ENCODE assay signal across 31 cellular contexts in genomic region chr6:13683038-13683437, GRCh38. TPM values are rescaled to one million over a fixed set of nuclear protein-coding genes. Genes with fewer than 3 reads are reported as not detected.
DNase-seq lines count a peak whose midpoint lies in the region; ATAC-seq, FAIRE-seq and TF ChIP-seq lines count a peak whose summit lies in the region.
"Had no signal": no experiment of that assay in that cellular context is flagged by ENCODE, and none has a peak within 500 bp of the region (broad histone marks: within the 10 kb centered on the region; RNA-seq: fewer than 3 reads in every experiment).

No MANE protein-coding gene starts in this region.

- DNase-seq in natural killer cell (no peak), astrocyte (ENCODE audit: low read depth) (no peak), DMS 273 treated with DMSO at 0.1 percent for 48 hours (lab: John Stamatoyannopoulos, UW) (no peak), NCI-H1417 treated with DMSO at 0.1 percent for 48 hours (lab: John Stamatoyannopoulos, UW) (no peak), DMS53 treated with DMSO at 0.1 percent for 48 hours (lab: John Stamatoyannopoulos, UW; ENCODE audit: unreplicated experiment) (no peak)
- DNase-seq in natural killer cell treated with Interleukin-12 subunit alpha and Interleukin-12 subunit beta and Interleukin-15 and Interleukin-18, amount 100 ng/mL, for 72 hours (ENCODE audit: low spot score) = no peak
- DNase-seq: amniotic stem cell; cortex of kidney; esophagus squamous epithelium; gastrocnemius medialis; HCEC 1CT; hypothalamus; Karpas-422; left ventricle myocardium inferior; midbrain; NCI-H1694; NCI-H2171 treated with DMSO at 0.1 percent for 48 hours; NCI-H526; nephron progenitor cell; pancreas; Peyer's patch; SIG-M5; stimulated activated CD4-positive, alpha-beta T cell treated with anti-CD3 and anti-CD28 coated beads, Interleukin-4, amount 100 ng/mL, for 1 hour; stimulated activated naive CD4-positive, alpha-beta T cell; thyroid gland had no signal

- H3K4me3 Mint-ChIP-seq in natural killer cell = no peak overlapping the region
- no peak overlapping the region for H3K4me3 Mint-ChIP-seq in natural killer cell treated with Interleukin-12 subunit alpha and Interleukin-12 subunit beta and Interleukin-15 and Interleukin-18, amount 100 ng/mL, for 72 hours
- H3K4me3 Mint-ChIP-seq in astrocyte (ENCODE audit: unreplicated experiment) = no peak overlapping the region
- H3K4me3 Mint-ChIP-seq: CD14-positive monocyte, nephron progenitor cell had no signal

- ATAC-seq in natural killer cell (no peak), SK-N-SH treated with all-trans-retinoic acid at 6 μM for 48 hours (no peak)
- ATAC-seq in natural killer cell treated with Interleukin-12 subunit alpha and Interleukin-12 subunit beta and Interleukin-15 and Interleukin-18, amount 100 ng/mL, for 72 hours = no peak
- ATAC-seq: gastrocnemius medialis, pancreas had no signal

- H3K9me3 ChIP-seq in astrocyte (ENCODE audit: insufficient read depth, low read depth, low read length) = no peaks in the 10 kb centered on the region
- H3K9me3 ChIP-seq: esophagus squamous epithelium, gastrocnemius medialis, left ventricle myocardium inferior, pancreas, Peyer's patch, thyroid gland had no signal

- H3K27ac Mint-ChIP-seq in natural killer cell = peak overlapping the region; percentile 7 to 44
- H3K27ac Mint-ChIP-seq in natural killer cell treated with Interleukin-12 subunit alpha and Interleukin-12 subunit beta and Interleukin-15 and Interleukin-18, amount 100 ng/mL, for 72 hours = peak overlapping the region in 1 of 2 donors; percentile 15
- no peak overlapping the region for H3K27ac Mint-ChIP-seq in astrocyte (ENCODE audit: unreplicated experiment)
- H3K27ac Mint-ChIP-seq: nephron progenitor cell had no signal

- H3K4me2 ChIP-seq in astrocyte (ENCODE audit: low read length) = no peak overlapping the region

- H3K4me1 Mint-ChIP-seq in natural killer cell (peaks cover 63% of the 10 kb centered on the region in 2 donors), astrocyte (ENCODE audit: low read depth, unreplicated experiment) (peaks cover 14% of the 10 kb centered on the region)
- peaks cover 40 to 49% of the 10 kb centered on the region in 2 donors for H3K4me1 Mint-ChIP-seq in natural killer cell treated with Interleukin-12 subunit alpha and Interleukin-12 subunit beta and Interleukin-15 and Interleukin-18, amount 100 ng/mL, for 72 hours (ENCODE audit: low read depth in 2 of 2)

- intact Hi-C loops in natural killer cell (cut with micrococcal nuclease) = no loop called here

- H4K20me1 ChIP-seq in astrocyte (ENCODE audit: insufficient read depth, low read length) = peaks cover 40% of the 10 kb centered on the region

- H3K9ac ChIP-seq in astrocyte (ENCODE audit: low read length) = no peak overlapping the region

- H3K9me3 Mint-ChIP-seq in natural killer cell (no peaks in the 10 kb centered on the region), astrocyte (ENCODE audit: unreplicated experiment) (no peaks in the 10 kb centered on the region)
- no peaks in the 10 kb centered on the region for H3K9me3 Mint-ChIP-seq in natural killer cell treated with Interleukin-12 subunit alpha and Interleukin-12 subunit beta and Interleukin-15 and Interleukin-18, amount 100 ng/mL, for 72 hours

- no peak overlapping the region for H3K27ac ChIP-seq in astrocyte (ENCODE audit: low read depth, low read length)
- H3K27ac ChIP-seq: esophagus squamous epithelium, gastrocnemius medialis, HL-60, left ventricle myocardium inferior, pancreas, Peyer's patch, right atrium auricular region, thyroid gland had no signal

- FAIRE-seq in astrocyte (lab: Jason Lieb, UNC) = peak; percentile 34
- FAIRE-seq: bronchial epithelial cell, GM19239, pancreas had no signal

- no peaks in the 10 kb centered on the region for H3K36me3 ChIP-seq in astrocyte (ENCODE audit: insufficient read depth, low read length)
- H3K36me3 ChIP-seq: gastrocnemius medialis, left ventricle myocardium inferior, pancreas, Peyer's patch, right atrium auricular region, thyroid gland had no signal

- H3K79me2 ChIP-seq in astrocyte (ENCODE audit: insufficient read depth, low read length) = peaks cover 95% of the 10 kb centered on the region

- H3K4me1 ChIP-seq in astrocyte (ENCODE audit: insufficient read depth, low read length) = no peaks in the 10 kb centered on the region
- H3K4me1 ChIP-seq: Peyer's patch had no signal

- H3K4me3 ChIP-seq in astrocyte (ENCODE audit: insufficient read depth, low read depth, low read length) = no peak overlapping the region
- H3K4me3 ChIP-seq: esophagus squamous epithelium, gastrocnemius medialis, left ventricle myocardium inferior, pancreas, Peyer's patch, right atrium auricular region, thyroid gland had no signal

- H3K27me3 Mint-ChIP-seq in natural killer cell (ENCODE audit: low read depth in 2 of 2) (no peaks in the 10 kb centered on the region), astrocyte (ENCODE audit: low read depth, unreplicated experiment) (no peaks in the 10 kb centered on the region)
- H3K27me3 Mint-ChIP-seq in natural killer cell treated with Interleukin-12 subunit alpha and Interleukin-12 subunit beta and Interleukin-15 and Interleukin-18, amount 100 ng/mL, for 72 hours = no peaks in the 10 kb centered on the region

- TF ChIP-seq CTCF in natural killer cell (IDR thresholded peaks at IDR 0.05) (no peak), astrocyte (IDR thresholded peaks at IDR 0.05; ENCODE audit: insufficient read depth, low read depth, low read length) (no peak)

- no peaks in the 10 kb centered on the region for H3K27me3 ChIP-seq in astrocyte (ENCODE audit: insufficient read depth, low read length)
- H3K27me3 ChIP-seq: esophagus squamous epithelium, gastrocnemius medialis, pancreas, Peyer's patch, right atrium auricular region, thyroid gland had no signal

- H3K36me3 Mint-ChIP-seq in natural killer cell = no peaks in the 10 kb centered on the region
- peaks cover 6% of the 10 kb centered on the region for H3K36me3 Mint-ChIP-seq in natural killer cell treated with Interleukin-12 subunit alpha and Interleukin-12 subunit beta and Interleukin-15 and Interleukin-18, amount 100 ng/mL, for 72 hours
- peaks cover 11% of the 10 kb centered on the region for H3K36me3 Mint-ChIP-seq in astrocyte (ENCODE audit: low read depth, unreplicated experiment)

- H2AFZ ChIP-seq in astrocyte (ENCODE audit: low read depth, low read length) = no peak overlapping the region

TF ChIP-seq in SK-N-SH treated with all-trans-retinoic acid at 6 μM for 48 hours, 23 proteins besides CTCF, POLR2A, EP300 and RAD21:
- peak; percentile 33; the same call in 1 of the 2 replicates for TF ChIP-seq CREB5 (CRISPR knock-in tag; IDR thresholded peaks at IDR 0.05; ENCODE audit: low read depth)
- peak; percentile 51; the same call in 1 of the 2 replicates for TF ChIP-seq TCF4 (CRISPR knock-in tag; IDR thresholded peaks at IDR 0.05; ENCODE audit: borderline replicate concordance)
- peak; percentile 84 for TF ChIP-seq ISL1 (CRISPR knock-in tag; IDR thresholded peaks at IDR 0.05)
- TF ChIP-seq ZNF565 (CRISPR knock-in tag; conservative IDR thresholded peaks at IDR 0.05; ENCODE audit: low read depth) = no peak
- no peak for TF ChIP-seq TSHZ2 (CRISPR knock-in tag; IDR thresholded peaks at IDR 0.05)

RNA-seq across cellular contexts. Expression of gene RANBP9, which starts 28.6 kb away (rescaled TPM):
- total RNA-seq in natural killer cell = 10 to 100 TPM; 52.2 to 62.5 (median 57.6) TPM
- total RNA-seq in natural killer cell treated with Interleukin-12 subunit alpha and Interleukin-12 subunit beta and Interleukin-15 and Interleukin-18, amount 100 ng/mL, for 72 hours = 10 to 100 TPM; 49.2 to 61.1 TPM
- total RNA-seq in astrocyte = 42.1 and 43.7 TPM in 2 replicates
